In genomic region chr16:3949287-3949686, GRCh38 we compare ENCODE assay signal across 14 cellular contexts.
DNase-seq lines count a peak whose midpoint lies in the region; ATAC-seq and TF ChIP-seq lines count a peak whose summit lies in the region.
"Had no signal": no experiment of that assay in that cellular context is flagged by ENCODE, and none has a peak within 500 bp of the region (broad histone marks: within the 10 kb centered on the region; RNA-seq: fewer than 3 reads in every experiment).

No MANE protein-coding gene starts in this region.

- TF ChIP-seq POLR2A in gastroesophageal sphincter (IDR thresholded peaks at IDR 0.05), result no peak

- H3K27me3 ChIP-seq in Panc1 (ENCODE audit: control insufficient read depth, insufficient read depth, low read length), result no peaks in the 10 kb centered on the region
- H3K27me3 ChIP-seq in gastroesophageal sphincter, result peaks cover 3% of the 10 kb centered on the region

- POLR2A ChIA-PET in Panc1 (lab: Charles Lee), result no interaction called here

- WGBS in gastroesophageal sphincter (ENCODE audit: low coverage in 1 of 2), 2 donors, result 9 to 10% methylated on average over 3 to 8 of the region's 14 CpGs

- H3K4me1 ChIP-seq in Panc1 (ENCODE audit: control insufficient read depth, insufficient read depth, low read length) (peaks cover 15% of the 10 kb centered on the region), gastroesophageal sphincter (peaks cover 0 to 58% (median 12%) of the 10 kb centered on the region in 3 donors)
- H3K4me1 ChIP-seq: foreskin keratinocyte had no signal

- TF ChIP-seq EP300 in gastroesophageal sphincter (IDR thresholded peaks at IDR 0.05), result no peak

- ATAC-seq in Panc1, result no peak
- ATAC-seq in gastroesophageal sphincter, result no peak
- no peak for ATAC-seq in HG02840 (IDR thresholded peaks at IDR 0.05; ENCODE audit: low FRiP score, unreplicated experiment)
- ATAC-seq: foreskin keratinocyte had no signal

- DNase-seq in AG10803 (ENCODE audit: low read depth), result peak; percentile 22
- DNase-seq in Panc1 (ENCODE audit: low read depth, low spot score), result no peak
- DNase-seq in posterior vena cava (ENCODE audit: low spot score), result peak; percentile 62
- no peak for DNase-seq in COLO829 (ENCODE audit: low spot score)
- DNase-seq in activated effector memory CD4-positive, alpha-beta T cell treated with Interleukin-2 at 50 U/mL for 16 hours, result no peak
- no peak for DNase-seq in putamen (ENCODE audit: low spot score)
- DNase-seq: activated naive CD4-positive, alpha-beta T cell treated with Interleukin-2 at 50 U/mL for 16 hours; foreskin keratinocyte; islet precursor cell; NCI-H345; RPMI8226 had no signal

- H3K9me3 ChIP-seq in Panc1 (ENCODE audit: control insufficient read depth, insufficient read depth, low read depth, low read length), result no peaks in the 10 kb centered on the region
- H3K9me3 ChIP-seq in gastroesophageal sphincter, result no peaks in the 10 kb centered on the region

- H3K27ac ChIP-seq in Panc1 (ENCODE audit: low read length) (peak overlapping the region; percentile 45; the same call in 1 of the 2 replicates), gastroesophageal sphincter (peak overlapping the region in 3 of 4 donors; percentile 64 to 84 (median 82))
- H3K27ac ChIP-seq: foreskin keratinocyte, HL-60 had no signal

- no peak for TF ChIP-seq CTCF in AG10803 (conservative IDR thresholded peaks at IDR 0.05; ENCODE audit: low read length)
- no peak for TF ChIP-seq CTCF in Panc1 (IDR thresholded peaks at IDR 0.05)
- TF ChIP-seq CTCF in gastroesophageal sphincter (IDR thresholded peaks at IDR 0.05), result no peak

- H3K4me3 ChIP-seq in AG10803 (ENCODE audit: low read length), result peak overlapping the region; percentile 58
- no peak overlapping the region for H3K4me3 ChIP-seq in Panc1 (ENCODE audit: low read depth in 2 of 2, low read length in 2 of 2)
- no peak overlapping the region for H3K4me3 ChIP-seq in gastroesophageal sphincter

- CTCF ChIA-PET in Panc1 (lab: Charles Lee), result no interaction called here

- H3K36me3 ChIP-seq in Panc1 (ENCODE audit: control insufficient read depth, insufficient read depth, low read length) (no peaks in the 10 kb centered on the region), gastroesophageal sphincter (no peaks in the 10 kb centered on the region)

- intact Hi-C loops in Panc1 (cut with micrococcal nuclease; ENCODE audit: unreplicated experiment) (no loop called here), posterior vena cava (cut with DNase I) (no loop called here)

- no TSS peak for BruUV-seq in Panc1 (replicated peaks; lab: Mats Ljungman, UMichigan)

- in situ Hi-C loops in Panc1 (cut with HindIII; ENCODE audit: low pct_unique_long_range_greater_than_20kb, low sequenced_read_pairs), result no loop called here

Comparison
In these comparisons a context has a peak if more than half of its experiments do, and no peak if none do; other contexts are left out.
1. DNase-seq: peak in AG10803 (single experiment) and posterior vena cava (single experiment); none in Panc1 (single experiment), COLO829 (single experiment), activated effector memory CD4-positive, alpha-beta T cell treated with Interleukin-2 at 50 U/mL for 16 hours (single experiment) and putamen (single experiment).